Comparison of ENCODE assay signal across 1 cellular context in genomic region chr15:72170691-72171090, GRCh38.
TF ChIP-seq lines count a peak whose summit lies in the region.

No MANE protein-coding gene starts in this region.

TF ChIP-seq in K562, 482 proteins besides CTCF, POLR2A, EP300 and RAD21:
- TF ChIP-seq, protein P1, sequence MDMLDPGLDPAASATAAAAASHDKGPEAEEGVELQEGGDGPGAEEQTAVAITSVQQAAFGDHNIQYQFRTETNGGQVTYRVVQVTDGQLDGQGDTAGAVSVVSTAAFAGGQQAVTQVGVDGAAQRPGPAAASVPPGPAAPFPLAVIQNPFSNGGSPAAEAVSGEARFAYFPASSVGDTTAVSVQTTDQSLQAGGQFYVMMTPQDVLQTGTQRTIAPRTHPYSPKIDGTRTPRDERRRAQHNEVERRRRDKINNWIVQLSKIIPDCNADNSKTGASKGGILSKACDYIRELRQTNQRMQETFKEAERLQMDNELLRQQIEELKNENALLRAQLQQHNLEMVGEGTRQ (CRISPR knock-in tag; IDR thresholded peaks at IDR 0.05) = peak; percentile 22; the same call in 1 of the 2 replicates
- TF ChIP-seq ZNF695 (CRISPR knock-in tag; IDR thresholded peaks at IDR 0.05) = no peak
- TF ChIP-seq RBM25 (IDR thresholded peaks at IDR 0.05; ENCODE audit: low read depth, low read length, severe bottlenecking) = peak; percentile 48
